In the genomic region with DNA sequence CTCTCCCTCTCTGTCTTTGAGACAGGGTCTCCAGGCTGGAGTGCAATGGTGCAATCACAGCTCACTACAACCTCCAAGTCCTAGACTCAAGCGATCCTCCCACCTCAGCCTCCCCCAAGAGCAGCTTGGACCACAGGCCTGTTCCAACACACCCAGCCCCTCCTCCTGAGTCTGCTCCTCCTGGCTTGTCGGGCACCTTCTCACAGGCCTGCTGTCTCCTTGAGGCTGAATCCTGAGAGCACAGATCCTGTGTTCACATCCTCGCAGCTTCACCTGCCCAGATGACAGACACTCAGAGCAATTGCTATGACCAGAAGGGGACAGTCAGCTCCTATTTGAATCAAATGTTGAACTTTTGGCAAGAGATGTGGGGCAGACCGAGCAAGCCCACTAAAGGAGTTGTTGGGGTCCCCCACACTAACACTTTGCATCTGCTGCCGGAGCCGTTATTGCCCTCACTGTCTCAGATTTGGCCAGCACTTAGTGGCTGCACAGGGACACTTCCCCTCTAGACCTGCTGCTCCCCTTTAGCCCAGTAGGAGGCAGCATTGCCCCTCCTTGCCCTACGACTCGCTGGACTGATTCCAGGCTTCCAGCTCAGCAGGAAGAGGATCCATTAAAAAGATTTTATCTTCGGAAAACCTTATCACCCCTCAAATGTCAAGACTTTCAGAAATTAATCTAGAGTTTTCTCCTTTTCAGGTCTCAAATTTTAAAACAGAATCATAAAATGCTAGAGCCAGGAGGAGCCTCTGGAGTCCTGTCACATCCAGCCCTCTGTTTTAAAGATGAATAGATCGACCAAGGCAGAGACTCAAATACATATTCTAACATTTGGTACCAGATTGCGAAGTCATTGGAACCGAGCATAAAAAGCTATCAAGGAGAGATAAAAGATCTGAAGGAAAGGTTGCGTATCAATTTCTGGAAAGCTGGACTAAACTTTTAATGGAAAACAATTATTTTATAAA, we compare ENCODE assay signal across 8 cellular contexts.
DNase-seq lines count a peak whose midpoint lies in the region; ATAC-seq, FAIRE-seq and TF ChIP-seq lines count a peak whose summit lies in the region.

No MANE protein-coding gene starts in this region.

- CTCF ChIA-PET in GM10248 (lab: Yijun Ruan, JAX) (interaction anchor here (0.6 to 4.3 kb wide), 58 partner anchors 9 to 1689 kb away, joined by 3 to 76 read pairs (median 4); no protein-coding TSS in a partner anchor), HEK293T (lab: Yijun Ruan, JAX) (interaction anchor here (0.7 to 1.7 kb wide), 14 partner anchors 10 to 1689 kb away, joined by 3 to 10 read pairs (median 3); no protein-coding TSS in a partner anchor)

- no peaks in the 10 kb centered on the region for H3K79me2 ChIP-seq in keratinocyte (ENCODE audit: control insufficient read depth, insufficient read depth, low read length)

- H3K9me3 ChIP-seq in WERI-Rb-1 (ENCODE audit: severe bottlenecking) (no peaks in the 10 kb centered on the region), keratinocyte (ENCODE audit: control insufficient read depth, low read depth, low read length) (no peaks in the 10 kb centered on the region)

- POLR2A ChIA-PET in GM10248 (lab: Yijun Ruan, JAX) (no interaction called here), HEK293T (lab: Yijun Ruan, JAX) (interaction anchor here (1.1 kb wide), 1 partner anchor 166 kb away, joined by 4 read pairs; no protein-coding TSS in a partner anchor)

- no peak overlapping the region for H2AFZ ChIP-seq in keratinocyte (ENCODE audit: control insufficient read depth, low read length)

- H3K9me1 ChIP-seq in keratinocyte (ENCODE audit: control insufficient read depth, extremely low read depth, insufficient read depth, low read length): no peaks in the 10 kb centered on the region

- peaks cover 33% of the 10 kb centered on the region for H3K27me3 ChIP-seq in WERI-Rb-1 (ENCODE audit: insufficient read depth, low read depth, severe bottlenecking)
- no peaks in the 10 kb centered on the region for H3K27me3 ChIP-seq in keratinocyte (ENCODE audit: control insufficient read depth, extremely low read depth, insufficient read depth, low read length)

- TF ChIP-seq CTCF in GM10248 (IDR thresholded peaks at IDR 0.05; ENCODE audit: control extremely low read depth, extremely low read depth, low read depth, missing control alignments): peak; percentile 92
- TF ChIP-seq CTCF in WERI-Rb-1 (IDR thresholded peaks at IDR 0.05; ENCODE audit: low read depth, low read length): peak; percentile 89
- TF ChIP-seq CTCF in cardiac fibroblast (IDR thresholded peaks at IDR 0.05; ENCODE audit: low read depth, low read length): peak; percentile 96
- peak; percentile 96 to 99 (median 97) for TF ChIP-seq CTCF in keratinocyte (optimal IDR thresholded peaks at IDR 0.05 in 1 of 3, IDR thresholded peaks at IDR 0.05 in 1 of 3, conservative IDR thresholded peaks at IDR 0.05 in 1 of 3; ENCODE audit: extremely low read depth in 1 of 3, insufficient read depth in 2 of 3, low read length in 3 of 3)

- peak overlapping the region; percentile 56 for H3K4me2 ChIP-seq in keratinocyte (ENCODE audit: control insufficient read depth, extremely low read depth, insufficient read depth, low read depth, low read length)

- no peak overlapping the region for H3K9ac ChIP-seq in keratinocyte (ENCODE audit: control insufficient read depth, extremely low read depth, insufficient read depth, low read length)

- H3K4me1 ChIP-seq in keratinocyte (ENCODE audit: control insufficient read depth, extremely low read depth, insufficient read depth, low read length): peaks cover 20% of the 10 kb centered on the region

- H3K27ac ChIP-seq in WERI-Rb-1 (no peak overlapping the region), keratinocyte (ENCODE audit: control insufficient read depth, insufficient read depth, low read length) (no peak overlapping the region)

- DNase-seq in GM10248 (ENCODE audit: extremely low spot score) (peak; percentile 75), HEK293T (ENCODE audit: extremely low spot score) (peak; percentile 81), NCI-H1694 (lab: John Stamatoyannopoulos, UW) (peak; percentile 56), WERI-Rb-1 (peak; percentile 46), cardiac fibroblast (ENCODE audit: low read depth in 2 of 2) (peak; percentile 75), keratinocyte (ENCODE audit: low read depth, low spot score) (no peak)
- peak; percentile 47 for DNase-seq in stimulated activated CD4-positive, alpha-beta T cell treated with anti-CD3 and anti-CD28 coated beads, Interleukin-1b, Interleukin-23, amount 100 ng/mL, for 48 hours

- dilution Hi-C loops in keratinocyte (cut with MboI; ENCODE audit: extremely low pct_ligation_motif_present, low sequenced_read_pairs): no loop called here

- H3K4me3 ChIP-seq in WERI-Rb-1 (ENCODE audit: low read depth, low read length) (no peak overlapping the region), cardiac fibroblast (replicated peaks in 1 of 2; ENCODE audit: low read depth in 2 of 2, low read length in 2 of 2) (no peak overlapping the region), keratinocyte (ENCODE audit: control insufficient read depth in 2 of 3, extremely low read depth in 1 of 3, insufficient read depth in 2 of 3, low read depth in 1 of 3, low read length in 3 of 3) (no peak overlapping the region)

- ATAC-seq in HG03521 (IDR thresholded peaks at IDR 0.05; ENCODE audit: unreplicated experiment): no peak

- FAIRE-seq in keratinocyte (lab: Jason Lieb, UNC): peak; percentile 63

- H3K36me3 ChIP-seq in WERI-Rb-1 (no peaks in the 10 kb centered on the region), keratinocyte (ENCODE audit: control insufficient read depth in 2 of 2, extremely low read depth in 1 of 2, insufficient read depth in 2 of 2, low read length in 2 of 2) (no peaks in the 10 kb centered on the region)

- no peaks in the 10 kb centered on the region for H4K20me1 ChIP-seq in keratinocyte (ENCODE audit: control insufficient read depth, extremely low read depth, insufficient read depth, low read length)

TF ChIP-seq in HEK293T, 16 proteins besides CTCF, POLR2A, EP300 and RAD21:
- TF ChIP-seq ELF4 (IDR thresholded peaks at IDR 0.05) (no peak), HDGF (IDR thresholded peaks at IDR 0.05; ENCODE audit: borderline replicate concordance) (no peak), TARDBP (IDR thresholded peaks at IDR 0.05) (no peak)
TF ChIP-seq in HEK293T: peak in this region for 0.
